11 cellular contexts compared by ENCODE assay signal in genomic region chr6:138405816-138406403, GRCh38. TPM values are rescaled to one million over a fixed set of nuclear protein-coding genes. Genes with fewer than 3 reads are reported as not detected.
DNase-seq lines count a peak whose midpoint lies in the region; ATAC-seq, FAIRE-seq and TF ChIP-seq lines count a peak whose summit lies in the region.
"Had no signal": no experiment of that assay in that cellular context is flagged by ENCODE, and none has a peak within 500 bp of the region (broad histone marks: within the 10 kb centered on the region; RNA-seq: fewer than 3 reads in every experiment).

No MANE protein-coding gene starts in this region.

- H3K27me3 ChIP-seq in A673 (replicated peaks; ENCODE audit: insufficient read depth, low read depth, low read length, poor library complexity) (no peaks in the 10 kb centered on the region), GM23338 (ENCODE audit: insufficient read depth) (no peaks in the 10 kb centered on the region), sigmoid colon (no peaks in the 10 kb centered on the region)
- H3K27me3 ChIP-seq: BLaER1 treated with 17β-estradiol and CSF1 and Interleukin-3, amounts not matched to agents 10 nM and 100 nM; left lung had no signal

- H3K4me2 ChIP-seq in GM23338 = 0 out of 2 replicates have a peak overlapping the region, but pooled peaks have one; percentile 79

- no peaks in the 10 kb centered on the region for H3K9me3 ChIP-seq in A673 (ENCODE audit: low read depth, low read length, poor library complexity, severe bottlenecking)
- H3K9me3 ChIP-seq in sigmoid colon = no peaks in the 10 kb centered on the region
- H3K9me3 ChIP-seq: BLaER1 treated with 17β-estradiol and CSF1 and Interleukin-3, amounts not matched to agents 10 nM and 100 nM; left lung had no signal

- H3K9me2 ChIP-seq in GM23338 (ENCODE audit: insufficient read depth) = no peaks in the 10 kb centered on the region

- no peaks in the 10 kb centered on the region for H3K36me3 ChIP-seq in A673 (ENCODE audit: insufficient read depth, low read length, poor library complexity, severe bottlenecking)
- H3K36me3 ChIP-seq in GM23338 (ENCODE audit: insufficient read depth) = peaks cover 32% of the 10 kb centered on the region
- peaks cover 0 to 53% (median 28%) of the 10 kb centered on the region in 4 donors for H3K36me3 ChIP-seq in sigmoid colon

- BruUV-seq in A673 (replicated peaks; lab: Mats Ljungman, UMichigan) = TSS peak; percentile 42

- POLR2A ChIA-PET in A673 (lab: Charles Lee; ENCODE audit: low non-redundant PET) = no interaction called here
- POLR2A ChIA-PET in T-cell (lab: Charles Lee) = interaction anchor here in 1 of 2 donors (0.6 to 1.1 kb wide), 2 partner anchors 19 to 49 kb away, joined by 3 read pairs; no protein-coding TSS in a partner anchor

- CTCF ChIA-PET in A673 (lab: Charles Lee) = no interaction called here
- CTCF ChIA-PET in T-cell (lab: Charles Lee) = interaction anchor here (0.5 to 1.0 kb wide), 2 partner anchors 34 to 290 kb away, joined by 3 to 4 read pairs; no protein-coding TSS in a partner anchor

- H3K4me1 Mint-ChIP-seq in GM23338 (peaks cover 5% of the 10 kb centered on the region), T-cell (peaks cover 18 to 47% (median 42%) of the 10 kb centered on the region in 3 donors)

- no peak for TF ChIP-seq CTCF in A673 (conservative IDR thresholded peaks at IDR 0.05; ENCODE audit: low read depth, low read length)
- no peak for TF ChIP-seq CTCF in GM23338 (conservative IDR thresholded peaks at IDR 0.05; ENCODE audit: low read depth in 2 of 2)
- no peak for TF ChIP-seq CTCF in sigmoid colon (IDR thresholded peaks at IDR 0.05)

- no peak for ATAC-seq in GM23338
- no peak for ATAC-seq in T-cell (replicated peaks in 1 of 4)
- no peak for ATAC-seq in GM19452 (IDR thresholded peaks at IDR 0.05; ENCODE audit: unreplicated experiment)
- ATAC-seq: left lung had no signal

- peaks cover 4% of the 10 kb centered on the region for H3K4me1 ChIP-seq in A673 (ENCODE audit: insufficient read depth, low read length, poor library complexity, severe bottlenecking)
- H3K4me1 ChIP-seq in GM23338 (ENCODE audit: insufficient read depth) = no peaks in the 10 kb centered on the region; the same call in 1 of the 2 replicates
- peaks cover 0 to 19% (median 13%) of the 10 kb centered on the region in 4 donors for H3K4me1 ChIP-seq in sigmoid colon

- TF ChIP-seq POLR2A in sigmoid colon (IDR thresholded peaks at IDR 0.05) = no peak

- no peaks in the 10 kb centered on the region; the same call in 1 of the 2 replicates for H4K20me1 ChIP-seq in GM23338 (replicated peaks; ENCODE audit: insufficient read depth)

- H3K9me3 Mint-ChIP-seq in GM23338 (no peaks in the 10 kb centered on the region), T-cell (no peaks in the 10 kb centered on the region)

- no peak for DNase-seq in A673 (ENCODE audit: low spot score)
- no peak for DNase-seq in GM23338 (ENCODE audit: low spot score)
- DNase-seq in T-cell = no peak
- DNase-seq in left kidney (ENCODE audit: low read depth, low spot score) = peak; percentile 60
- DNase-seq in stimulated activated naive CD4-positive, alpha-beta T cell (lab: John Stamatoyannopoulos, UW) = no peak
- no peak for DNase-seq in urothelium cell line (ENCODE audit: low spot score)
- no peak for DNase-seq in sigmoid colon
- DNase-seq: left lung had no signal

- peaks cover 48% of the 10 kb centered on the region for H3K36me3 Mint-ChIP-seq in GM23338 (ENCODE audit: low read depth)
- H3K36me3 Mint-ChIP-seq in T-cell = peaks cover 33% of the 10 kb centered on the region

- 26 to 67% methylated on average over 5 of the region's 5 CpGs for WGBS in sigmoid colon, 2 donors

- TF ChIP-seq EP300 in sigmoid colon (IDR thresholded peaks at IDR 0.05) = no peak

- H3K27ac Mint-ChIP-seq in GM23338 = no peak overlapping the region
- H3K27ac Mint-ChIP-seq in T-cell = peak overlapping the region; percentile 79 to 87

- H3K27ac ChIP-seq in A673 (ENCODE audit: low read depth, low read length, poor library complexity, severe bottlenecking) = no peak overlapping the region
- H3K27ac ChIP-seq in GM23338 (ENCODE audit: low read depth) = no peak overlapping the region
- H3K27ac ChIP-seq in sigmoid colon = peak overlapping the region in 2 of 4 donors; percentile 92 to 94

- no peaks in the 10 kb centered on the region for H3K79me2 ChIP-seq in GM23338 (replicated peaks; ENCODE audit: insufficient read depth)

- FAIRE-seq in urothelium cell line (lab: Jason Lieb, UNC) = no peak

- no peak overlapping the region for H2AFZ ChIP-seq in GM23338

- H3K4me3 Mint-ChIP-seq in GM23338 = peak overlapping the region; percentile 33; the same call in 1 of the 3 replicates
- H3K4me3 Mint-ChIP-seq in T-cell = peak overlapping the region; percentile 21 to 71 (median 21)

- H3K4me3 ChIP-seq in A673 (ENCODE audit: low read depth, low read length, poor library complexity, severe bottlenecking) (no peak overlapping the region), GM23338 (peak overlapping the region; percentile 97; the same call in 1 of the 2 replicates), sigmoid colon (no peak overlapping the region)
- H3K4me3 ChIP-seq: SK-N-MC had no signal

- H3F3A ChIP-seq in GM23338 (replicated peaks; ENCODE audit: low read depth) = no peaks in the 10 kb centered on the region; the same call in 1 of the 2 replicates

- H3K27me3 Mint-ChIP-seq in GM23338 (ENCODE audit: insufficient read depth, low read depth, poor library complexity) (peaks cover 7% of the 10 kb centered on the region), T-cell (no peaks in the 10 kb centered on the region)

- intact Hi-C loops in A673 (cut with micrococcal nuclease; ENCODE audit: unreplicated experiment) (loop anchor here (2.0 kb wide), 1 partner anchor 289 kb away; no protein-coding TSS in a partner anchor), sigmoid colon (cut with DNase I) (loop anchor here (2.0 to 10.0 kb wide), 4 partner anchors 289 to 579 kb away; partner anchors contain the start of genes REPS1 and TNFAIP3)

TF ChIP-seq in GM23338, 12 proteins besides CTCF, POLR2A, EP300 and RAD21:
- TF ChIP-seq NANOG (IDR thresholded peaks at IDR 0.05; ENCODE audit: borderline replicate concordance) (no peak), ZNF331 (CRISPR knock-in tag; IDR thresholded peaks at IDR 0.05; ENCODE audit: low read depth) (no peak)
TF ChIP-seq in GM23338: peak in this region for 0.

RNA-seq across cellular contexts. Expression of gene HEBP2, which starts 1.9 kb away (rescaled TPM):
- 8.7 and 14.7 TPM in 2 replicates for total RNA-seq in A673 (2021)
- total RNA-seq in GM23338 (2014; rRNA removed; shearing (Covaris generic)) = 14.7 and 25.6 TPM in 2 replicates
- 118 and 127 TPM in 2 replicates for polyA plus RNA-seq in GM23338 (2016; fragmentation: Nextera tagmentation; extraction: Ambion mirVana)
- 10 to 100 TPM; 18.8 to 54.0 (median 45.7) TPM for total RNA-seq in T-cell
- total RNA-seq in sigmoid colon = 10 to 100 TPM; 46.3 to 75.3 (median 65.5) TPM
- polyA plus RNA-seq in sigmoid colon = 10 to 100 TPM; 16.6 to 21.0 (median 19.4) TPM

RNA-seq across cellular contexts. Expression of gene SMIM28, which starts 28.2 kb away (rescaled TPM):
- total RNA-seq in A673 (2021) = not detected in 2 replicates
- not detected in 2 replicates for total RNA-seq in GM23338 (2014; rRNA removed; shearing (Covaris generic))
- polyA plus RNA-seq in GM23338 (2016; fragmentation: Nextera tagmentation; extraction: Ambion mirVana) = not detected in 2 replicates
- not detected for total RNA-seq in T-cell
- total RNA-seq in sigmoid colon = 1 to 10 TPM in 3 of 4 donors, under 1 TPM in 1; 0.66 to 5.3 (median 3.8) TPM
- 1 to 10 TPM in 1 of 3 donors, not detected in 2; 5.0 TPM for polyA plus RNA-seq in sigmoid colon
- total RNA-seq: left lung had no signal
